14 cellular contexts compared by ENCODE assay signal in the genomic region with DNA sequence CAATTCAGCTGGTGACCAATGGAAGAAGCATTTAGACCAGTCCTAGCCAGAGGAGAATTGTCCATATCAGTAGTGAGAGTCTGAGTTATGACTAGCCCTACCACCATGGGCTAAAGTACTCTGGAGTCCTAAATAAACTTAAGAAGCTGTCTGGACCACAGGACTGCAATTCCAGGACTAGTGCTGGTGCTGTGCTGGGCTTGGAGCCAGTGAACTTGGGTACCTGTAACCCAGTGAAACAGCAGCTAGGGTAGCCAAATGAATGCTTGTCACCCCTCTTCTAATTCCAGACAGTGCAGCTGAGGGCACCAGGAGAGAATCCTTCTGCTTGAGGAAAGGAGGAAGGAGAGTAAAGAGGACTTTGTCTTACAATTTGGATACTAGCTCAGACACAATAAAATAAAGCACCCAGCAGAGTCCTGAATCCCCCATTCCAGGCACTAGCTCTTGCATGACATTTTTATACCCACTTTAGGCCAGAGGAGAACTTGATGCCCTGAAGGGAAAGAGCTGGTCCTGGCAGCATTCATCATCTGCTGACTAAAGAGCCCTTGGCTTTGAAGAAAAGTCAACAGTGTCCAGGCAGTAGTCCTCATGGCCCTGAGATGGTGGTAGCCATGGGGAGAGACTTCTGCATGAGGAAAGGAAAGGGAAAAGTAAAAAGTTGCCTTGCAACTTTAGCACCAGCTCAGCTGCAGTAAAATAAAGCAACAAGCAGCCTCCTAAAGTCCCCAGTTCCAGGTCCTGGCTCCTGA.
DNase-seq lines count a peak whose midpoint lies in the region; ATAC-seq lines count a peak whose summit lies in the region.
"Had no signal": no experiment of that assay in that cellular context is flagged by ENCODE, and none has a peak within 500 bp of the region (broad histone marks: within the 10 kb centered on the region; RNA-seq: fewer than 3 reads in every experiment).

No MANE protein-coding gene starts in this region.

- H3K36me3 Mint-ChIP-seq in effector memory CD8-positive, alpha-beta T cell (ENCODE audit: insufficient read depth) = peaks cover 6% of the 10 kb centered on the region
- H3K36me3 Mint-ChIP-seq: CD14-positive monocyte; CD8-positive, alpha-beta T cell had no signal

- H3K9me3 Mint-ChIP-seq in effector memory CD8-positive, alpha-beta T cell = peaks cover 0 to 7% of the 10 kb centered on the region in 2 donors

- DNase-seq in DMS53 (lab: John Stamatoyannopoulos, UW) (peak; percentile 89), NCI-H510A treated with DMSO at 0.1 percent for 48 hours (lab: John Stamatoyannopoulos, UW) (peak; percentile 56), iris pigment epithelial cell (ENCODE audit: low read depth) (peak; percentile 0), non-pigmented ciliary epithelial cell (ENCODE audit: low read depth) (peak; percentile 4), dermis blood vessel endothelial cell (no peak), hypothalamus (lab: John Stamatoyannopoulos, UW) (no peak)
- no peak for DNase-seq in central memory CD4-positive, alpha-beta T cell
- DNase-seq in effector memory CD8-positive, alpha-beta T cell = no peak
- DNase-seq: CD8-positive, alpha-beta T cell; COR-L47; GM23248 had no signal

- no peaks in the 10 kb centered on the region for H3K4me1 Mint-ChIP-seq in effector memory CD8-positive, alpha-beta T cell (ENCODE audit: low read depth in 2 of 2)
- H3K4me1 Mint-ChIP-seq: CD14-positive monocyte had no signal

- no peak overlapping the region for H3K4me3 Mint-ChIP-seq in effector memory CD8-positive, alpha-beta T cell
- H3K4me3 Mint-ChIP-seq: CD14-positive monocyte; CD8-positive, alpha-beta T cell had no signal

- no peaks in the 10 kb centered on the region for H3K27me3 Mint-ChIP-seq in effector memory CD8-positive, alpha-beta T cell

- ATAC-seq in effector memory CD8-positive, alpha-beta T cell (replicated peaks) = no peak
- ATAC-seq: CD8-positive, alpha-beta T cell; GM12878; HCT116 had no signal

- H3K27ac Mint-ChIP-seq in effector memory CD8-positive, alpha-beta T cell = no peak overlapping the region
- H3K27ac Mint-ChIP-seq: CD14-positive monocyte; CD8-positive, alpha-beta T cell had no signal

Comparison
In these comparisons a context has a peak if more than half of its experiments do, and no peak if none do; other contexts are left out.
1. DNase-seq: peak in DMS53 (single experiment), NCI-H510A treated with DMSO at 0.1 percent for 48 hours (single experiment), iris pigment epithelial cell (single experiment) and non-pigmented ciliary epithelial cell (single experiment); none in dermis blood vessel endothelial cell (single experiment), central memory CD4-positive, alpha-beta T cell (single experiment), effector memory CD8-positive, alpha-beta T cell (0 of 3) and hypothalamus (0 of 51).